In the genomic region with DNA sequence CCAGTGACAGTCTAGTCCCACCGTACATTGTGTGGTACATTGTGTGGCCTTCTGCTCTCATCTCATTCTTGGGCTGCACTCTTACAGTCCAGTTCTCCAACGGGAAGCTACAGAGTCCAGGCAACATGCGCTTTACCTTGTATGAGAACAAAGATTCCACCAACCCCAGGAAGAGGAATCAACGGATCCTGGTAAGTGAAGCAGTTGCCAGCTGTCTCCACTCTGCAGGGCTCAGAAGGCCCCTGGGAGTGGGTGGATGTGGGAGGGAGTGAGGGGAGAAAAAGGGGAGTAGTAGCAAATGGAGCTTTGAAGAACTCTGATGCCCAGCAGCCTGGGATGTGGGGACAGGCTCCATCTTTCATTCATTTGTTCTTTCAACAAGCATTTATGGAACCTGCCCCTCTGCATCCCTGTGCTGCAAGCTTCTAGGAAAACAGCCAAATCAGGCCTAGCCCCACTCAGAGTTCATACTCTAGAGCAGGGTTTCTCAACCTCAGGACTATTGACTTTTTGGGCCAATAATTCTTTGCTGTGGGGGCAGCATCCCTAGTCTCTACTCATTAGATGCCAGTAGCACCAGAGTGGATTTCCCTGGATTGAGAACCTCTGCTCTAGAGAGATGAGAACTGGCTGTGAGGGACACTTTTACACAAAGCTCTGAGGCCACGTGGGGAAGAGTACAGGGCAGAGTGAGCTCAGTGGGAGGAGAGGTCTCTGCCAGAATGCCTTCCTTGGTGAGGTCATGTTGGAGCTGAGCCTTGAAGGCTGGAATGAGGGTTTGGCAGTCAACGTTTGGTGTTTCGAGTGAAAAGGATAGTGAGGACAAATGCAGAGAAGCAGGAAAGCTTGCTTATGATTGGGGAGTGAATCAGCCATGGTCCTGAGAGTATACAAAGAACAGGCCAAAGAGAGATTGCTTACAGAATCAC, we compare ENCODE assay signal across 8 cellular contexts. TPM values are rescaled to one million over a fixed set of nuclear protein-coding genes. Genes with fewer than 3 reads are reported as not detected.
DNase-seq lines count a peak whose midpoint lies in the region; ATAC-seq and TF ChIP-seq lines count a peak whose summit lies in the region.

No MANE protein-coding gene starts in this region.

- no peak overlapping the region for H3K14ac ChIP-seq in trophoblast cell (ENCODE audit: low read length)

- H3K4me3 Mint-ChIP-seq in activated naive CD4-positive, alpha-beta T cell treated with anti-CD3 and anti-CD28 coated beads, Interleukin-2, amount 50 U/mL, for 24 hours: peak overlapping the region; percentile 93

- no peak overlapping the region for H2BK120ac ChIP-seq in trophoblast cell (ENCODE audit: insufficient read depth, low read length, poor library complexity)

- H4K12ac ChIP-seq in trophoblast cell (ENCODE audit: low read depth, low read length): no peak overlapping the region

- H3K27ac ChIP-seq in trophoblast cell (ENCODE audit: low read depth, low read length): no peak overlapping the region

- H4K91ac ChIP-seq in trophoblast cell (ENCODE audit: low read depth, low read length): no peak overlapping the region

- H3K4me3 ChIP-seq in HFF-Myc (replicated peaks; ENCODE audit: low read depth, low read length) (peak overlapping the region; percentile 99), trophoblast cell (ENCODE audit: low read depth, low read length) (peak overlapping the region; percentile 87)

- DNase-seq in AG20443 (ENCODE audit: low spot score): peak; percentile 90
- no peak for DNase-seq in HFF-Myc (ENCODE audit: extremely low read depth, low read depth)
- DNase-seq in Right ventricle myocardium superior: peak; percentile 58
- no peak for DNase-seq in trophoblast cell

- peaks cover 49% of the 10 kb centered on the region for H3K4me1 Mint-ChIP-seq in activated naive CD4-positive, alpha-beta T cell treated with anti-CD3 and anti-CD28 coated beads, Interleukin-2, amount 50 U/mL, for 24 hours

- H2BK5ac ChIP-seq in trophoblast cell (ENCODE audit: low read depth, low read length, poor library complexity): no peak overlapping the region

- no peak for TF ChIP-seq CTCF in HFF-Myc (IDR thresholded peaks at IDR 0.05; ENCODE audit: low read depth, low read length, missing control alignments)

- no peaks in the 10 kb centered on the region for H3K9me3 Mint-ChIP-seq in activated naive CD4-positive, alpha-beta T cell treated with anti-CD3 and anti-CD28 coated beads, Interleukin-2, amount 50 U/mL, for 24 hours

- no peak overlapping the region for H3K23ac ChIP-seq in trophoblast cell (ENCODE audit: low read length)

- no peak overlapping the region for H4K8ac ChIP-seq in trophoblast cell (ENCODE audit: low read depth, low read length)

- H3K27me3 ChIP-seq in trophoblast cell (ENCODE audit: insufficient read depth, low read length): no peaks in the 10 kb centered on the region

- H2AFZ ChIP-seq in trophoblast cell (ENCODE audit: insufficient read depth, low read length, poor library complexity): peak overlapping the region; percentile 51

- no peak overlapping the region for H3K18ac ChIP-seq in trophoblast cell (ENCODE audit: low read length)

- WGBS in trophoblast cell (ENCODE audit: extremely low coverage, insufficient coverage, insufficient read length): no CpG with 5 or more reads among the region's 7 CpGs

- no peaks in the 10 kb centered on the region for H3K9me3 ChIP-seq in trophoblast cell (ENCODE audit: insufficient read depth, low read depth, low read length)

- H3K4ac ChIP-seq in trophoblast cell (ENCODE audit: low read depth, low read length): no peak overlapping the region

- H3K9ac ChIP-seq in trophoblast cell (ENCODE audit: low read length): peak overlapping the region; percentile 94

- H3K79me1 ChIP-seq in trophoblast cell (ENCODE audit: low read length): peaks cover 8% of the 10 kb centered on the region

- H3K36me3 ChIP-seq in trophoblast cell (ENCODE audit: control insufficient read depth in 1 of 2, insufficient read depth in 2 of 2, low read length in 2 of 2): peaks cover 5 to 9% of the 10 kb centered on the region in 2 experiments

- H3K27ac Mint-ChIP-seq in activated naive CD4-positive, alpha-beta T cell treated with anti-CD3 and anti-CD28 coated beads, Interleukin-2, amount 50 U/mL, for 24 hours: peak overlapping the region; percentile 83

- H3K4me2 ChIP-seq in trophoblast cell (ENCODE audit: low read length): peak overlapping the region; percentile 95

- H2BK12ac ChIP-seq in trophoblast cell (ENCODE audit: low read length): no peak overlapping the region

- H3K79me2 ChIP-seq in trophoblast cell (ENCODE audit: control insufficient read depth, insufficient read depth, low read length, poor library complexity): peaks cover 5% of the 10 kb centered on the region

- peaks cover 7% of the 10 kb centered on the region for H3K36me3 Mint-ChIP-seq in activated naive CD4-positive, alpha-beta T cell treated with anti-CD3 and anti-CD28 coated beads, Interleukin-2, amount 50 U/mL, for 24 hours

- peaks cover 16% of the 10 kb centered on the region in 2 experiments for H3K4me1 ChIP-seq in trophoblast cell (ENCODE audit: control insufficient read depth in 1 of 2, insufficient read depth in 2 of 2, low read length in 2 of 2)

- H3K27me3 Mint-ChIP-seq in activated naive CD4-positive, alpha-beta T cell treated with anti-CD3 and anti-CD28 coated beads, Interleukin-2, amount 50 U/mL, for 24 hours: no peaks in the 10 kb centered on the region

- no peak overlapping the region for H2AK5ac ChIP-seq in trophoblast cell (ENCODE audit: low read length)

- ATAC-seq in Right ventricle myocardium superior (ENCODE audit: poor library complexity) (peak; percentile 57), HG02798 (IDR thresholded peaks at IDR 0.05; ENCODE audit: poor library complexity, unreplicated experiment) (no peak), HG02981 (IDR thresholded peaks at IDR 0.05; ENCODE audit: unreplicated experiment) (no peak), GM19397 (IDR thresholded peaks at IDR 0.05; ENCODE audit: unreplicated experiment) (no peak)

- intact Hi-C loops in Right ventricle myocardium superior (cut with DNase I): loop anchor here (10.0 kb wide), 1 partner anchor 72 kb away; no protein-coding TSS in a partner anchor

RNA-seq across cellular contexts. Expression of a gene that starts 1.1 kb away (rescaled TPM):
- 10.2 TPM for total RNA-seq in Right ventricle myocardium superior
- polyA plus RNA-seq in trophoblast cell (2013): 11.7 and 13.0 TPM in 2 replicates

RNA-seq across cellular contexts. Expression of a gene that starts 21.6 kb away (rescaled TPM):
- total RNA-seq in Right ventricle myocardium superior: 4.4 TPM
- 11.2 and 11.3 TPM in 2 replicates for polyA plus RNA-seq in trophoblast cell (2013)

Comparison
In these comparisons a context has a peak if more than half of its experiments do, and no peak if none do; other contexts are left out.
1. DNase-seq: peak in AG20443 (single experiment) and Right ventricle myocardium superior (single experiment); none in HFF-Myc (single experiment) and trophoblast cell (0 of 2).